1 cellular context compared by ENCODE assay signal in genomic region chr9:107710988-107711387, GRCh38.
TF ChIP-seq lines count a peak whose summit lies in the region.

No MANE protein-coding gene starts in this region.

TF ChIP-seq in IMR-90, 13 proteins besides CTCF, POLR2A, EP300 and RAD21 (continued from another document):
- no peak for TF ChIP-seq MXI1 (IDR thresholded peaks at IDR 0.05; ENCODE audit: borderline replicate concordance, low read depth, low read length)
- no peak for TF ChIP-seq CHD1 (IDR thresholded peaks at IDR 0.05; ENCODE audit: low read depth, low read length)
- no peak for TF ChIP-seq MAZ (IDR thresholded peaks at IDR 0.05; ENCODE audit: borderline replicate concordance, low read depth, low read length)
- no peak for TF ChIP-seq USF2 (IDR thresholded peaks at IDR 0.05; ENCODE audit: low read depth, low read length)
- TF ChIP-seq RFX5 (IDR thresholded peaks at IDR 0.05; ENCODE audit: low read depth, low read length): no peak
- no peak for TF ChIP-seq SMC3 (IDR thresholded peaks at IDR 0.05; ENCODE audit: low read depth, low read length)
